ENCODE assay signal across 1 cellular context in the genomic region with DNA sequence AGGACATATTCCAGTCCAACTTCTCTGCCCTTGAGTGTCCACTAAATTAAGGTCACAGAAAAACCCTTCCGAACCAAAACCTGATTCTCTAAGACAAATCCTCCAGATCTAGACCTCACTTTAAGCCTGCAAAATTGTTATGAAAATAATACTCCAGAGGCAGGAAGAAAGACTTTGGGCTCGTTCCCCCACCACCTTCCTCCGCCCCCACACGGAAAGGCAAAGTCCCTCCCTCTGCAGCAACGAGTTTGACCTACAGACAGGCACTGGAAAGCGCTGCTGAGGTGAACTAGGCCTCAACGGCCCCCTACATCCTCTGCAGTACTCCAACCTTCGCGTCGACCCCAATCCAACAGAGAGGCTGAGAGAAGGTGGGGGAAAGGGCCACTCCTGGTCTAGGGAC.
TF ChIP-seq lines count a peak whose summit lies in the region.

No MANE protein-coding gene starts in this region.

TF ChIP-seq in HepG2, 621 proteins besides CTCF, POLR2A, EP300 and RAD21 (continued from another document):
- TF ChIP-seq, protein P1, sequence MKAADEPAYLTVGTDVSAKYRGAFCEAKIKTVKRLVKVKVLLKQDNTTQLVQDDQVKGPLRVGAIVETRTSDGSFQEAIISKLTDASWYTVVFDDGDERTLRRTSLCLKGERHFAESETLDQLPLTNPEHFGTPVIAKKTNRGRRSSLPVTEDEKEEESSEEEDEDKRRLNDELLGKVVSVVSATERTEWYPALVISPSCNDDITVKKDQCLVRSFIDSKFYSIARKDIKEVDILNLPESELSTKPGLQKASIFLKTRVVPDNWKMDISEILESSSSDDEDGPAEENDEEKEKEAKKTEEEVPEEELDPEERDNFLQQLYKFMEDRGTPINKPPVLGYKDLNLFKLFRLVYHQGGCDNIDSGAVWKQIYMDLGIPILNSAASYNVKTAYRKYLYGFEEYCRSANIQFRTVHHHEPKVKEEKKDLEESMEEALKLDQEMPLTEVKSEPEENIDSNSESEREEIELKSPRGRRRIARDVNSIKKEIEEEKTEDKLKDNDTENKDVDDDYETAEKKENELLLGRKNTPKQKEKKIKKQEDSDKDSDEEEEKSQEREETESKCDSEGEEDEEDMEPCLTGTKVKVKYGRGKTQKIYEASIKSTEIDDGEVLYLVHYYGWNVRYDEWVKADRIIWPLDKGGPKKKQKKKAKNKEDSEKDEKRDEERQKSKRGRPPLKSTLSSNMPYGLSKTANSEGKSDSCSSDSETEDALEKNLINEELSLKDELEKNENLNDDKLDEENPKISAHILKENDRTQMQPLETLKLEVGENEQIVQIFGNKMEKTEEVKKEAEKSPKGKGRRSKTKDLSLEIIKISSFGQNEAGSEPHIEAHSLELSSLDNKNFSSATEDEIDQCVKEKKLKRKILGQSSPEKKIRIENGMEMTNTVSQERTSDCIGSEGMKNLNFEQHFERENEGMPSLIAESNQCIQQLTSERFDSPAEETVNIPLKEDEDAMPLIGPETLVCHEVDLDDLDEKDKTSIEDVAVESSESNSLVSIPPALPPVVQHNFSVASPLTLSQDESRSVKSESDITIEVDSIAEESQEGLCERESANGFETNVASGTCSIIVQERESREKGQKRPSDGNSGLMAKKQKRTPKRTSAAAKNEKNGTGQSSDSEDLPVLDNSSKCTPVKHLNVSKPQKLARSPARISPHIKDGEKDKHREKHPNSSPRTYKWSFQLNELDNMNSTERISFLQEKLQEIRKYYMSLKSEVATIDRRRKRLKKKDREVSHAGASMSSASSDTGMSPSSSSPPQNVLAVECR (CRISPR knock-in tag; IDR thresholded peaks at IDR 0.05; ENCODE audit: borderline replicate concordance), result no peak
- TF ChIP-seq SOX13 (IDR thresholded peaks at IDR 0.05) (no peak), SOX13 (CRISPR knock-in tag; conservative IDR thresholded peaks at IDR 0.05 in 1 of 2, IDR thresholded peaks at IDR 0.05 in 1 of 2) (0 out of 4 replicates have a peak, but pooled peaks of 1 of the 2 experiments have one; percentile 8), PHF20 (CRISPR knock-in tag; IDR thresholded peaks at IDR 0.05) (peak; percentile 50; the same call in 1 of the 2 replicates), GFI1 (CRISPR knock-in tag; IDR thresholded peaks at IDR 0.05; ENCODE audit: borderline replicate concordance) (0 out of 2 replicates have a peak, but pooled peaks have one; percentile 30), MTF2 (CRISPR knock-in tag; IDR thresholded peaks at IDR 0.05; ENCODE audit: borderline replicate concordance) (no peak), U2AF2 (IDR thresholded peaks at IDR 0.05; ENCODE audit: low read depth, low read length) (0 out of 2 replicates have a peak, but pooled peaks have one; percentile 37), KDM5A (IDR thresholded peaks at IDR 0.05; ENCODE audit: borderline replicate concordance, low read length) (no peak), ZNF564 (CRISPR knock-in tag; IDR thresholded peaks at IDR 0.05) (0 out of 2 replicates have a peak, but pooled peaks have one; percentile 81), DNMT1 (CRISPR knock-in tag; IDR thresholded peaks at IDR 0.05) (no peak), ZFP90 (CRISPR knock-in tag; IDR thresholded peaks at IDR 0.05; ENCODE audit: borderline replicate concordance) (no peak), MEF2D (CRISPR knock-in tag; IDR thresholded peaks at IDR 0.05) (peak; percentile 48; the same call in 1 of the 2 replicates), IKZF4 (CRISPR knock-in tag; IDR thresholded peaks at IDR 0.05; ENCODE audit: borderline replicate concordance, low read depth, not compliant biosample characterization) (peak; percentile 75), SOX5 (CRISPR knock-in tag; IDR thresholded peaks at IDR 0.05; ENCODE audit: borderline replicate concordance) (peak; percentile 42; the same call in 1 of the 2 replicates), FOXK1 (CRISPR knock-in tag; IDR thresholded peaks at IDR 0.05; ENCODE audit: borderline replicate concordance, low read depth) (0 out of 2 replicates have a peak, but pooled peaks have one; percentile 38)
- TF ChIP-seq, protein P2, sequence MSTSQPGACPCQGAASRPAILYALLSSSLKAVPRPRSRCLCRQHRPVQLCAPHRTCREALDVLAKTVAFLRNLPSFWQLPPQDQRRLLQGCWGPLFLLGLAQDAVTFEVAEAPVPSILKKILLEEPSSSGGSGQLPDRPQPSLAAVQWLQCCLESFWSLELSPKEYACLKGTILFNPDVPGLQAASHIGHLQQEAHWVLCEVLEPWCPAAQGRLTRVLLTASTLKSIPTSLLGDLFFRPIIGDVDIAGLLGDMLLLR (CRISPR knock-in tag; IDR thresholded peaks at IDR 0.05), result 0 out of 2 replicates have a peak, but pooled peaks have one; percentile 15
- TF ChIP-seq, protein P3, sequence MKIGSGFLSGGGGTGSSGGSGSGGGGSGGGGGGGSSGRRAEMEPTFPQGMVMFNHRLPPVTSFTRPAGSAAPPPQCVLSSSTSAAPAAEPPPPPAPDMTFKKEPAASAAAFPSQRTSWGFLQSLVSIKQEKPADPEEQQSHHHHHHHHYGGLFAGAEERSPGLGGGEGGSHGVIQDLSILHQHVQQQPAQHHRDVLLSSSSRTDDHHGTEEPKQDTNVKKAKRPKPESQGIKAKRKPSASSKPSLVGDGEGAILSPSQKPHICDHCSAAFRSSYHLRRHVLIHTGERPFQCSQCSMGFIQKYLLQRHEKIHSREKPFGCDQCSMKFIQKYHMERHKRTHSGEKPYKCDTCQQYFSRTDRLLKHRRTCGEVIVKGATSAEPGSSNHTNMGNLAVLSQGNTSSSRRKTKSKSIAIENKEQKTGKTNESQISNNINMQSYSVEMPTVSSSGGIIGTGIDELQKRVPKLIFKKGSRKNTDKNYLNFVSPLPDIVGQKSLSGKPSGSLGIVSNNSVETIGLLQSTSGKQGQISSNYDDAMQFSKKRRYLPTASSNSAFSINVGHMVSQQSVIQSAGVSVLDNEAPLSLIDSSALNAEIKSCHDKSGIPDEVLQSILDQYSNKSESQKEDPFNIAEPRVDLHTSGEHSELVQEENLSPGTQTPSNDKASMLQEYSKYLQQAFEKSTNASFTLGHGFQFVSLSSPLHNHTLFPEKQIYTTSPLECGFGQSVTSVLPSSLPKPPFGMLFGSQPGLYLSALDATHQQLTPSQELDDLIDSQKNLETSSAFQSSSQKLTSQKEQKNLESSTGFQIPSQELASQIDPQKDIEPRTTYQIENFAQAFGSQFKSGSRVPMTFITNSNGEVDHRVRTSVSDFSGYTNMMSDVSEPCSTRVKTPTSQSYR (CRISPR knock-in tag; IDR thresholded peaks at IDR 0.05; ENCODE audit: borderline replicate concordance), result peak; percentile 35; the same call in 1 of the 2 replicates
- TF ChIP-seq, protein P4, sequence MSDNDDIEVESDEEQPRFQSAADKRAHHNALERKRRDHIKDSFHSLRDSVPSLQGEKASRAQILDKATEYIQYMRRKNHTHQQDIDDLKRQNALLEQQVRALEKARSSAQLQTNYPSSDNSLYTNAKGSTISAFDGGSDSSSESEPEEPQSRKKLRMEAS (IDR thresholded peaks at IDR 0.05), result peak; percentile 74; the same call in 1 of the 2 replicates
- TF ChIP-seq, protein P5, sequence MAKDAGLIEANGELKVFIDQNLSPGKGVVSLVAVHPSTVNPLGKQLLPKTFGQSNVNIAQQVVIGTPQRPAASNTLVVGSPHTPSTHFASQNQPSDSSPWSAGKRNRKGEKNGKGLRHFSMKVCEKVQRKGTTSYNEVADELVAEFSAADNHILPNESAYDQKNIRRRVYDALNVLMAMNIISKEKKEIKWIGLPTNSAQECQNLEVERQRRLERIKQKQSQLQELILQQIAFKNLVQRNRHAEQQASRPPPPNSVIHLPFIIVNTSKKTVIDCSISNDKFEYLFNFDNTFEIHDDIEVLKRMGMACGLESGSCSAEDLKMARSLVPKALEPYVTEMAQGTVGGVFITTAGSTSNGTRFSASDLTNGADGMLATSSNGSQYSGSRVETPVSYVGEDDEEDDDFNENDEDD (CRISPR knock-in tag; IDR thresholded peaks at IDR 0.05; ENCODE audit: borderline replicate concordance), result 0 out of 2 replicates have a peak, but pooled peaks have one; percentile 29
- TF ChIP-seq, protein P6, sequence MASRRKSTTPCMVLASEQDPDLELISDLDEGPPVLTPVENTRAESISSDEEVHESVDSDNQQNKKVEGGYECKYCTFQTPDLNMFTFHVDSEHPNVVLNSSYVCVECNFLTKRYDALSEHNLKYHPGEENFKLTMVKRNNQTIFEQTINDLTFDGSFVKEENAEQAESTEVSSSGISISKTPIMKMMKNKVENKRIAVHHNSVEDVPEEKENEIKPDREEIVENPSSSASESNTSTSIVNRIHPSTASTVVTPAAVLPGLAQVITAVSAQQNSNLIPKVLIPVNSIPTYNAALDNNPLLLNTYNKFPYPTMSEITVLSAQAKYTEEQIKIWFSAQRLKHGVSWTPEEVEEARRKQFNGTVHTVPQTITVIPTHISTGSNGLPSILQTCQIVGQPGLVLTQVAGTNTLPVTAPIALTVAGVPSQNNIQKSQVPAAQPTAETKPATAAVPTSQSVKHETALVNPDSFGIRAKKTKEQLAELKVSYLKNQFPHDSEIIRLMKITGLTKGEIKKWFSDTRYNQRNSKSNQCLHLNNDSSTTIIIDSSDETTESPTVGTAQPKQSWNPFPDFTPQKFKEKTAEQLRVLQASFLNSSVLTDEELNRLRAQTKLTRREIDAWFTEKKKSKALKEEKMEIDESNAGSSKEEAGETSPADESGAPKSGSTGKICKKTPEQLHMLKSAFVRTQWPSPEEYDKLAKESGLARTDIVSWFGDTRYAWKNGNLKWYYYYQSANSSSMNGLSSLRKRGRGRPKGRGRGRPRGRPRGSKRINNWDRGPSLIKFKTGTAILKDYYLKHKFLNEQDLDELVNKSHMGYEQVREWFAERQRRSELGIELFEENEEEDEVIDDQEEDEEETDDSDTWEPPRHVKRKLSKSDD (CRISPR knock-in tag; IDR thresholded peaks at IDR 0.05; ENCODE audit: low read depth), result no peak
TF ChIP-seq in HepG2: peak in this region for 86.
